1 cellular context compared by ENCODE assay signal in the genomic region with DNA sequence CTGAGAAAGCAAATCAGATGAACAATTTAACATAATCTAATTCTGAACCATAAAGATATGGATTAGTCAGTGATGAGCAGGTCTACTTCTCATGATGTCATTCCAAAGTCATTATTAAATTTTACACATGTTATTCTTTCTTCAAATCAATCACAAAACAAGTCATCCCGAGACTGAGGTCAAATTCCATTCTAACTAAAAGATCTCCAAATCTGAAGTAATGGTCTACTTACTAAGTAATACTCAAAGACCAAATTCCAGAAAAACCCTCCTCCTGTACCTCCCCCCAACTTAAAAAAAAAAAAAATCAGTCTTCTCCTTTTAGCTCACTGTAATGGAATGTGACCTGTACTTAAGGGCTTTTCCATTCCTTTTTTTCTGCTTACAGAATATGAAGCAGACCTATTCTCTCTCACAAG.
TF ChIP-seq lines count a peak whose summit lies in the region.

No MANE protein-coding gene starts in this region.

TF ChIP-seq in HEK293, 187 proteins besides CTCF, POLR2A, EP300 and RAD21 (continued from another document):
- TF ChIP-seq, protein P1, sequence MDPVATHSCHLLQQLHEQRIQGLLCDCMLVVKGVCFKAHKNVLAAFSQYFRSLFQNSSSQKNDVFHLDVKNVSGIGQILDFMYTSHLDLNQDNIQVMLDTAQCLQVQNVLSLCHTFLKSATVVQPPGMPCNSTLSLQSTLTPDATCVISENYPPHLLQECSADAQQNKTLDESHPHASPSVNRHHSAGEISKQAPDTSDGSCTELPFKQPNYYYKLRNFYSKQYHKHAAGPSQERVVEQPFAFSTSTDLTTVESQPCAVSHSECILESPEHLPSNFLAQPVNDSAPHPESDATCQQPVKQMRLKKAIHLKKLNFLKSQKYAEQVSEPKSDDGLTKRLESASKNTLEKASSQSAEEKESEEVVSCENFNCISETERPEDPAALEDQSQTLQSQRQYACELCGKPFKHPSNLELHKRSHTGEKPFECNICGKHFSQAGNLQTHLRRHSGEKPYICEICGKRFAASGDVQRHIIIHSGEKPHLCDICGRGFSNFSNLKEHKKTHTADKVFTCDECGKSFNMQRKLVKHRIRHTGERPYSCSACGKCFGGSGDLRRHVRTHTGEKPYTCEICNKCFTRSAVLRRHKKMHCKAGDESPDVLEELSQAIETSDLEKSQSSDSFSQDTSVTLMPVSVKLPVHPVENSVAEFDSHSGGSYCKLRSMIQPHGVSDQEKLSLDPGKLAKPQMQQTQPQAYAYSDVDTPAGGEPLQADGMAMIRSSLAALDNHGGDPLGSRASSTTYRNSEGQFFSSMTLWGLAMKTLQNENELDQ (tag by site-specific recombination; IDR thresholded peaks at IDR 0.05; ENCODE audit: low read depth), result no peak
- no peak for TF ChIP-seq RBAK (tag by site-specific recombination; IDR thresholded peaks at IDR 0.05)
- TF ChIP-seq ZNF133 (tag by site-specific recombination; IDR thresholded peaks at IDR 0.05), result no peak
- TF ChIP-seq ZNF184 (tag by site-specific recombination; IDR thresholded peaks at IDR 0.05), result no peak
- TF ChIP-seq ZNF658 (tag by site-specific recombination; IDR thresholded peaks at IDR 0.05), result no peak
- TF ChIP-seq ZBTB1 (tag by site-specific recombination; IDR thresholded peaks at IDR 0.05), result peak; percentile 62; the same call in 1 of the 2 replicates
- TF ChIP-seq ZNF324 (tag by site-specific recombination; IDR thresholded peaks at IDR 0.05), result 0 out of 2 replicates have a peak, but pooled peaks have one; percentile 33
- TF ChIP-seq KLF10 (tag by site-specific recombination; IDR thresholded peaks at IDR 0.05), result peak; percentile 43
- no peak for TF ChIP-seq ZNF404 (tag by site-specific recombination; IDR thresholded peaks at IDR 0.05)
- TF ChIP-seq, protein P2, sequence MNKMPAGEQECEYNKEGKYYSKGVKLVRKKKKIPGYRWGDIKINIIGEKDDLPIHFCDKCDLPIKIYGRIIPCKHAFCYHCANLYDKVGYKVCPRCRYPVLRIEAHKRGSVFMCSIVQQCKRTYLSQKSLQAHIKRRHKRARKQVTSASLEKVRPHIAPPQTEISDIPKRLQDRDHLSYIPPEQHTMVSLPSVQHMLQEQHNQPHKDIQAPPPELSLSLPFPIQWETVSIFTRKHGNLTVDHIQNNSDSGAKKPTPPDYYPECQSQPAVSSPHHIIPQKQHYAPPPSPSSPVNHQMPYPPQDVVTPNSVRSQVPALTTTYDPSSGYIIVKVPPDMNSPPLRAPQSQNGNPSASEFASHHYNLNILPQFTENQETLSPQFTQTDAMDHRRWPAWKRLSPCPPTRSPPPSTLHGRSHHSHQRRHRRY (tag by site-specific recombination; IDR thresholded peaks at IDR 0.05), result no peak
- TF ChIP-seq ZNF121 (tag by site-specific recombination; IDR thresholded peaks at IDR 0.05), result no peak
- TF ChIP-seq, protein P3, sequence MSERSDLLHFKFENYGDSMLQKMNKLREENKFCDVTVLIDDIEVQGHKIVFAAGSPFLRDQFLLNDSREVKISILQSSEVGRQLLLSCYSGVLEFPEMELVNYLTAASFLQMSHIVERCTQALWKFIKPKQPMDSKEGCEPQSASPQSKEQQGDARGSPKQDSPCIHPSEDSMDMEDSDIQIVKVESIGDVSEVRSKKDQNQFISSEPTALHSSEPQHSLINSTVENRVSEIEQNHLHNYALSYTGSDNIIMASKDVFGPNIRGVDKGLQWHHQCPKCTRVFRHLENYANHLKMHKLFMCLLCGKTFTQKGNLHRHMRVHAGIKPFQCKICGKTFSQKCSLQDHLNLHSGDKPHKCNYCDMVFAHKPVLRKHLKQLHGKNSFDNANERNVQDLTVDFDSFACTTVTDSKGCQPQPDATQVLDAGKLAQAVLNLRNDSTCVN (tag by site-specific recombination; optimal IDR thresholded peaks at IDR 0.05), result no peak
- TF ChIP-seq FEZF1 (tag by site-specific recombination; IDR thresholded peaks at IDR 0.05), result peak; percentile 6; the same call in 1 of the 2 replicates
- TF ChIP-seq ZNF416 (tag by site-specific recombination; IDR thresholded peaks at IDR 0.05), result no peak
- TF ChIP-seq ZNF37A (tag by site-specific recombination; IDR thresholded peaks at IDR 0.05), result no peak
- no peak for TF ChIP-seq ZNF239 (tag by site-specific recombination; IDR thresholded peaks at IDR 0.05)
- no peak for TF ChIP-seq ZNF654 (tag by site-specific recombination; IDR thresholded peaks at IDR 0.05; ENCODE audit: low read depth)
- no peak for TF ChIP-seq ZNF791 (tag by site-specific recombination; IDR thresholded peaks at IDR 0.05)
- TF ChIP-seq ZNF521 (tag by site-specific recombination; IDR thresholded peaks at IDR 0.05), result no peak
- TF ChIP-seq, protein P4, sequence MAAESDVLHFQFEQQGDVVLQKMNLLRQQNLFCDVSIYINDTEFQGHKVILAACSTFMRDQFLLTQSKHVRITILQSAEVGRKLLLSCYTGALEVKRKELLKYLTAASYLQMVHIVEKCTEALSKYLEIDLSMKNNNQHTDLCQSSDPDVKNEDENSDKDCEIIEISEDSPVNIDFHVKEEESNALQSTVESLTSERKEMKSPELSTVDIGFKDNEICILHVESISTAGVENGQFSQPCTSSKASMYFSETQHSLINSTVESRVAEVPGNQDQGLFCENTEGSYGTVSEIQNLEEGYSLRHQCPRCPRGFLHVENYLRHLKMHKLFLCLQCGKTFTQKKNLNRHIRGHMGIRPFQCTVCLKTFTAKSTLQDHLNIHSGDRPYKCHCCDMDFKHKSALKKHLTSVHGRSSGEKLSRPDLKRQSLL (tag by site-specific recombination; IDR thresholded peaks at IDR 0.05), result no peak
- no peak for TF ChIP-seq ZNF23 (tag by site-specific recombination; IDR thresholded peaks at IDR 0.05; ENCODE audit: borderline replicate concordance)
- TF ChIP-seq, protein P5, sequence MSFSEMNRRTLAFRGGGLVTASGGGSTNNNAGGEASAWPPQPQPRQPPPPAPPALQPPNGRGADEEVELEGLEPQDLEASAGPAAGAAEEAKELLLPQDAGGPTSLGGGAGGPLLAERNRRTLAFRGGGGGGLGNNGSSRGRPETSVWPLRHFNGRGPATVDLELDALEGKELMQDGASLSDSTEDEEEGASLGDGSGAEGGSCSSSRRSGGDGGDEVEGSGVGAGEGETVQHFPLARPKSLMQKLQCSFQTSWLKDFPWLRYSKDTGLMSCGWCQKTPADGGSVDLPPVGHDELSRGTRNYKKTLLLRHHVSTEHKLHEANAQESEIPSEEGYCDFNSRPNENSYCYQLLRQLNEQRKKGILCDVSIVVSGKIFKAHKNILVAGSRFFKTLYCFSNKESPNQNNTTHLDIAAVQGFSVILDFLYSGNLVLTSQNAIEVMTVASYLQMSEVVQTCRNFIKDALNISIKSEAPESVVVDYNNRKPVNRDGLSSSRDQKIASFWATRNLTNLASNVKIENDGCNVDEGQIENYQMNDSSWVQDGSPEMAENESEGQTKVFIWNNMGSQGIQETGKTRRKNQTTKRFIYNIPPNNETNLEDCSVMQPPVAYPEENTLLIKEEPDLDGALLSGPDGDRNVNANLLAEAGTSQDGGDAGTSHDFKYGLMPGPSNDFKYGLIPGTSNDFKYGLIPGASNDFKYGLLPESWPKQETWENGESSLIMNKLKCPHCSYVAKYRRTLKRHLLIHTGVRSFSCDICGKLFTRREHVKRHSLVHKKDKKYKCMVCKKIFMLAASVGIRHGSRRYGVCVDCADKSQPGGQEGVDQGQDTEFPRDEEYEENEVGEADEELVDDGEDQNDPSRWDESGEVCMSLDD (tag by site-specific recombination; IDR thresholded peaks at IDR 0.05), result no peak
- no peak for TF ChIP-seq ZNF623 (tag by site-specific recombination; IDR thresholded peaks at IDR 0.05)
- TF ChIP-seq ZBTB17 (tag by site-specific recombination; IDR thresholded peaks at IDR 0.05), result 0 out of 2 replicates have a peak, but pooled peaks have one; percentile 31
- no peak for TF ChIP-seq ZNF274 (IDR thresholded peaks at IDR 0.05; ENCODE audit: low read length)
- no peak for TF ChIP-seq ZNF274 (tag by site-specific recombination; IDR thresholded peaks at IDR 0.05; ENCODE audit: borderline replicate concordance)
- TF ChIP-seq, protein P6, sequence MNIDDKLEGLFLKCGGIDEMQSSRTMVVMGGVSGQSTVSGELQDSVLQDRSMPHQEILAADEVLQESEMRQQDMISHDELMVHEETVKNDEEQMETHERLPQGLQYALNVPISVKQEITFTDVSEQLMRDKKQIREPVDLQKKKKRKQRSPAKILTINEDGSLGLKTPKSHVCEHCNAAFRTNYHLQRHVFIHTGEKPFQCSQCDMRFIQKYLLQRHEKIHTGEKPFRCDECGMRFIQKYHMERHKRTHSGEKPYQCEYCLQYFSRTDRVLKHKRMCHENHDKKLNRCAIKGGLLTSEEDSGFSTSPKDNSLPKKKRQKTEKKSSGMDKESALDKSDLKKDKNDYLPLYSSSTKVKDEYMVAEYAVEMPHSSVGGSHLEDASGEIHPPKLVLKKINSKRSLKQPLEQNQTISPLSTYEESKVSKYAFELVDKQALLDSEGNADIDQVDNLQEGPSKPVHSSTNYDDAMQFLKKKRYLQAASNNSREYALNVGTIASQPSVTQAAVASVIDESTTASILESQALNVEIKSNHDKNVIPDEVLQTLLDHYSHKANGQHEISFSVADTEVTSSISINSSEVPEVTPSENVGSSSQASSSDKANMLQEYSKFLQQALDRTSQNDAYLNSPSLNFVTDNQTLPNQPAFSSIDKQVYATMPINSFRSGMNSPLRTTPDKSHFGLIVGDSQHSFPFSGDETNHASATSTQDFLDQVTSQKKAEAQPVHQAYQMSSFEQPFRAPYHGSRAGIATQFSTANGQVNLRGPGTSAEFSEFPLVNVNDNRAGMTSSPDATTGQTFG (tag by site-specific recombination; IDR thresholded peaks at IDR 0.05; ENCODE audit: borderline replicate concordance), result no peak
- no peak for TF ChIP-seq ZNF2 (tag by site-specific recombination; IDR thresholded peaks at IDR 0.05)
- TF ChIP-seq ZBTB8A (tag by site-specific recombination; IDR thresholded peaks at IDR 0.05), result no peak
- TF ChIP-seq MZF1 (tag by site-specific recombination; IDR thresholded peaks at IDR 0.05; ENCODE audit: borderline replicate concordance), result no peak
